1 cellular context compared by ENCODE assay signal in the genomic region with DNA sequence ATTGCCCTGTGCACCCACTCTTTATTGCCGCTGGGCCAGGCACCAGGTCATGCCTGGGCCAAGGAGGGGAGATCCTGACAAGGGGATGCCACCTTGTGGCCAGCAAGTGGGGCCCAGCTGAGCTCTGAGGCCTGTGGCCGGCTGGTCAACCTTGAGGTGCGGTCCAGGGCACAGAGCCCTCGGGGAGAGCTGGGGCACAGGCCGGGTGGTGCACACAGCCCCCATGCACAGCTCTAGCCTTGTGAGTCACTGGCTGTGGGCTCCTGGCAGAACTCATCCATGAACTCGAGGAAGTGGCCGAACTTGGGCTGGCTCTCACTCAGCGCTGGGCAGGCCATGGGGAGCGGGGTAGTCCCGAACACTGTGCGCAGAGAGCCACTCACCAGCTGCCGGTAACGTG.
TF ChIP-seq lines count a peak whose summit lies in the region.

No MANE protein-coding gene starts in this region.

TF ChIP-seq in GM12878, 131 proteins besides CTCF, POLR2A, EP300 and RAD21:
- no peak for TF ChIP-seq SIX5 (IDR thresholded peaks at IDR 0.05; ENCODE audit: low read depth, low read length, severe bottlenecking)
- no peak for TF ChIP-seq SIN3A (IDR thresholded peaks at IDR 0.05; ENCODE audit: low read depth, low read length)
- TF ChIP-seq, protein P1, sequence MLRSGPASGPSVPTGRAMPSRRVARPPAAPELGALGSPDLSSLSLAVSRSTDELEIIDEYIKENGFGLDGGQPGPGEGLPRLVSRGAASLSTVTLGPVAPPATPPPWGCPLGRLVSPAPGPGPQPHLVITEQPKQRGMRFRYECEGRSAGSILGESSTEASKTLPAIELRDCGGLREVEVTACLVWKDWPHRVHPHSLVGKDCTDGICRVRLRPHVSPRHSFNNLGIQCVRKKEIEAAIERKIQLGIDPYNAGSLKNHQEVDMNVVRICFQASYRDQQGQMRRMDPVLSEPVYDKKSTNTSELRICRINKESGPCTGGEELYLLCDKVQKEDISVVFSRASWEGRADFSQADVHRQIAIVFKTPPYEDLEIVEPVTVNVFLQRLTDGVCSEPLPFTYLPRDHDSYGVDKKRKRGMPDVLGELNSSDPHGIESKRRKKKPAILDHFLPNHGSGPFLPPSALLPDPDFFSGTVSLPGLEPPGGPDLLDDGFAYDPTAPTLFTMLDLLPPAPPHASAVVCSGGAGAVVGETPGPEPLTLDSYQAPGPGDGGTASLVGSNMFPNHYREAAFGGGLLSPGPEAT (IDR thresholded peaks at IDR 0.05; ENCODE audit: low read depth) = no peak
- no peak for TF ChIP-seq NFYA (IDR thresholded peaks at IDR 0.05; ENCODE audit: borderline replicate concordance, low read depth, low read length)
- TF ChIP-seq HCFC1 (IDR thresholded peaks at IDR 0.05; ENCODE audit: low read length) = no peak
- TF ChIP-seq, protein P2, sequence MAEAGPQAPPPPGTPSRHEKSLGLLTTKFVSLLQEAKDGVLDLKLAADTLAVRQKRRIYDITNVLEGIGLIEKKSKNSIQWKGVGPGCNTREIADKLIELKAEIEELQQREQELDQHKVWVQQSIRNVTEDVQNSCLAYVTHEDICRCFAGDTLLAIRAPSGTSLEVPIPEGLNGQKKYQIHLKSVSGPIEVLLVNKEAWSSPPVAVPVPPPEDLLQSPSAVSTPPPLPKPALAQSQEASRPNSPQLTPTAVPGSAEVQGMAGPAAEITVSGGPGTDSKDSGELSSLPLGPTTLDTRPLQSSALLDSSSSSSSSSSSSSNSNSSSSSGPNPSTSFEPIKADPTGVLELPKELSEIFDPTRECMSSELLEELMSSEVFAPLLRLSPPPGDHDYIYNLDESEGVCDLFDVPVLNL (IDR thresholded peaks at IDR 0.05; ENCODE audit: low read depth, low read length) = no peak
- TF ChIP-seq, protein P3, sequence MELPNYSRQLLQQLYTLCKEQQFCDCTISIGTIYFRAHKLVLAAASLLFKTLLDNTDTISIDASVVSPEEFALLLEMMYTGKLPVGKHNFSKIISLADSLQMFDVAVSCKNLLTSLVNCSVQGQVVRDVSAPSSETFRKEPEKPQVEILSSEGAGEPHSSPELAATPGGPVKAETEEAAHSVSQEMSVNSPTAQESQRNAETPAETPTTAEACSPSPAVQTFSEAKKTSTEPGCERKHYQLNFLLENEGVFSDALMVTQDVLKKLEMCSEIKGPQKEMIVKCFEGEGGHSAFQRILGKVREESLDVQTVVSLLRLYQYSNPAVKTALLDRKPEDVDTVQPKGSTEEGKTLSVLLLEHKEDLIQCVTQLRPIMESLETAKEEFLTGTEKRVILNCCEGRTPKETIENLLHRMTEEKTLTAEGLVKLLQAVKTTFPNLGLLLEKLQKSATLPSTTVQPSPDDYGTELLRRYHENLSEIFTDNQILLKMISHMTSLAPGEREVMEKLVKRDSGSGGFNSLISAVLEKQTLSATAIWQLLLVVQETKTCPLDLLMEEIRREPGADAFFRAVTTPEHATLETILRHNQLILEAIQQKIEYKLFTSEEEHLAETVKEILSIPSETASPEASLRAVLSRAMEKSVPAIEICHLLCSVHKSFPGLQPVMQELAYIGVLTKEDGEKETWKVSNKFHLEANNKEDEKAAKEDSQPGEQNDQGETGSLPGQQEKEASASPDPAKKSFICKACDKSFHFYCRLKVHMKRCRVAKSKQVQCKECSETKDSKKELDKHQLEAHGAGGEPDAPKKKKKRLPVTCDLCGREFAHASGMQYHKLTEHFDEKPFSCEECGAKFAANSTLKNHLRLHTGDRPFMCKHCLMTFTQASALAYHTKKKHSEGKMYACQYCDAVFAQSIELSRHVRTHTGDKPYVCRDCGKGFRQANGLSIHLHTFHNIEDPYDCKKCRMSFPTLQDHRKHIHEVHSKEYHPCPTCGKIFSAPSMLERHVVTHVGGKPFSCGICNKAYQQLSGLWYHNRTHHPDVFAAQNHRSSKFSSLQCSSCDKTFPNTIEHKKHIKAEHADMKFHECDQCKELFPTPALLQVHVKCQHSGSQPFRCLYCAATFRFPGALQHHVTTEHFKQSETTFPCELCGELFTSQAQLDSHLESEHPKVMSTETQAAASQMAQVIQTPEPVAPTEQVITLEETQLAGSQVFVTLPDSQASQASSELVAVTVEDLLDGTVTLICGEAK (IDR thresholded peaks at IDR 0.05; ENCODE audit: borderline replicate concordance) = no peak
- TF ChIP-seq SP1 (IDR thresholded peaks at IDR 0.05; ENCODE audit: low read depth, low read length) = no peak
- no peak for TF ChIP-seq KLF5 (IDR thresholded peaks at IDR 0.05; ENCODE audit: partially characterized antibody)
- TF ChIP-seq, protein P4, sequence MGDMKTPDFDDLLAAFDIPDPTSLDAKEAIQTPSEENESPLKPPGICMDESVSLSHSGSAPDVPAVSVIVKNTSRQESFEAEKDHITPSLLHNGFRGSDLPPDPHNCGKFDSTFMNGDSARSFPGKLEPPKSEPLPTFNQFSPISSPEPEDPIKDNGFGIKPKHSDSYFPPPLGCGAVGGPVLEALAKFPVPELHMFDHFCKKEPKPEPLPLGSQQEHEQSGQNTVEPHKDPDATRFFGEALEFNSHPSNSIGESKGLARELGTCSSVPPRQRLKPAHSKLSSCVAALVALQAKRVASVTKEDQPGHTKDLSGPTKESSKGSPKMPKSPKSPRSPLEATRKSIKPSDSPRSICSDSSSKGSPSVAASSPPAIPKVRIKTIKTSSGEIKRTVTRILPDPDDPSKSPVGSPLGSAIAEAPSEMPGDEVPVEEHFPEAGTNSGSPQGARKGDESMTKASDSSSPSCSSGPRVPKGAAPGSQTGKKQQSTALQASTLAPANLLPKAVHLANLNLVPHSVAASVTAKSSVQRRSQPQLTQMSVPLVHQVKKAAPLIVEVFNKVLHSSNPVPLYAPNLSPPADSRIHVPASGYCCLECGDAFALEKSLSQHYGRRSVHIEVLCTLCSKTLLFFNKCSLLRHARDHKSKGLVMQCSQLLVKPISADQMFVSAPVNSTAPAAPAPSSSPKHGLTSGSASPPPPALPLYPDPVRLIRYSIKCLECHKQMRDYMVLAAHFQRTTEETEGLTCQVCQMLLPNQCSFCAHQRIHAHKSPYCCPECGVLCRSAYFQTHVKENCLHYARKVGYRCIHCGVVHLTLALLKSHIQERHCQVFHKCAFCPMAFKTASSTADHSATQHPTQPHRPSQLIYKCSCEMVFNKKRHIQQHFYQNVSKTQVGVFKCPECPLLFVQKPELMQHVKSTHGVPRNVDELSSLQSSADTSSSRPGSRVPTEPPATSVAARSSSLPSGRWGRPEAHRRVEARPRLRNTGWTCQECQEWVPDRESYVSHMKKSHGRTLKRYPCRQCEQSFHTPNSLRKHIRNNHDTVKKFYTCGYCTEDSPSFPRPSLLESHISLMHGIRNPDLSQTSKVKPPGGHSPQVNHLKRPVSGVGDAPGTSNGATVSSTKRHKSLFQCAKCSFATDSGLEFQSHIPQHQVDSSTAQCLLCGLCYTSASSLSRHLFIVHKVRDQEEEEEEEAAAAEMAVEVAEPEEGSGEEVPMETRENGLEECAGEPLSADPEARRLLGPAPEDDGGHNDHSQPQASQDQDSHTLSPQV (IDR thresholded peaks at IDR 0.05) = no peak
- TF ChIP-seq SREBF2 (IDR thresholded peaks at IDR 0.05; ENCODE audit: low read length) = no peak
- TF ChIP-seq CREM (IDR thresholded peaks at IDR 0.05; ENCODE audit: low read depth) = no peak
- TF ChIP-seq, protein P5, sequence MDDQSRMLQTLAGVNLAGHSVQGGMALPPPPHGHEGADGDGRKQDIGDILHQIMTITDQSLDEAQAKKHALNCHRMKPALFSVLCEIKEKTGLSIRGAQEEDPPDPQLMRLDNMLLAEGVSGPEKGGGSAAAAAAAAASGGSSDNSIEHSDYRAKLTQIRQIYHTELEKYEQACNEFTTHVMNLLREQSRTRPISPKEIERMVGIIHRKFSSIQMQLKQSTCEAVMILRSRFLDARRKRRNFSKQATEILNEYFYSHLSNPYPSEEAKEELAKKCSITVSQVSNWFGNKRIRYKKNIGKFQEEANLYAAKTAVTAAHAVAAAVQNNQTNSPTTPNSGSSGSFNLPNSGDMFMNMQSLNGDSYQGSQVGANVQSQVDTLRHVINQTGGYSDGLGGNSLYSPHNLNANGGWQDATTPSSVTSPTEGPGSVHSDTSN (IDR thresholded peaks at IDR 0.05; ENCODE audit: insufficient replicate concordance, low read depth, low read length) = no peak
- no peak for TF ChIP-seq ZNF274 (IDR thresholded peaks at IDR 0.05; ENCODE audit: insufficient read depth, insufficient read length)
- no peak for TF ChIP-seq LARP7 (IDR thresholded peaks at IDR 0.05)
- TF ChIP-seq RFX5 (IDR thresholded peaks at IDR 0.05; ENCODE audit: low read depth, low read length) = no peak
